Comparison of ENCODE assay signal across 1 cellular context in the genomic region with DNA sequence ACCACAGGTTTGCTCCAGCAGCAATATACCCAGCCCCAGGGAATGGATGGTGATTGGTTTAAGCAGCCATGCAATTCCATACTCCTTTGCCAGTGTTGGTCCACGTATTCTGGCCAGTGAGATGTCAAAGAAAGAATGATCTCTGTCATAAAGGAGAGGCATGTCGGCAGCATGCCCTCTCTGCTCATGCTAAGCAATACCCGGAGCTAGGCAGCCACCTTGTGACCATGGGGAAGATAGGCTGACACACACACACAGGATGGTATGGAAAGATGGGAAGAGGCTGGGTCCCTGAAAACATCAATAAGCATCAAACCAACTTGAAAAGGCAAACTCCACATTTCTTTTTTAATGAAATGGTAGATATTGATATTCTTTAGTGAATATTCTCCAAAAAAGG.
TF ChIP-seq lines count a peak whose summit lies in the region.

No MANE protein-coding gene starts in this region.

TF ChIP-seq in K562, 482 proteins besides CTCF, POLR2A, EP300 and RAD21:
- TF ChIP-seq, protein P1, sequence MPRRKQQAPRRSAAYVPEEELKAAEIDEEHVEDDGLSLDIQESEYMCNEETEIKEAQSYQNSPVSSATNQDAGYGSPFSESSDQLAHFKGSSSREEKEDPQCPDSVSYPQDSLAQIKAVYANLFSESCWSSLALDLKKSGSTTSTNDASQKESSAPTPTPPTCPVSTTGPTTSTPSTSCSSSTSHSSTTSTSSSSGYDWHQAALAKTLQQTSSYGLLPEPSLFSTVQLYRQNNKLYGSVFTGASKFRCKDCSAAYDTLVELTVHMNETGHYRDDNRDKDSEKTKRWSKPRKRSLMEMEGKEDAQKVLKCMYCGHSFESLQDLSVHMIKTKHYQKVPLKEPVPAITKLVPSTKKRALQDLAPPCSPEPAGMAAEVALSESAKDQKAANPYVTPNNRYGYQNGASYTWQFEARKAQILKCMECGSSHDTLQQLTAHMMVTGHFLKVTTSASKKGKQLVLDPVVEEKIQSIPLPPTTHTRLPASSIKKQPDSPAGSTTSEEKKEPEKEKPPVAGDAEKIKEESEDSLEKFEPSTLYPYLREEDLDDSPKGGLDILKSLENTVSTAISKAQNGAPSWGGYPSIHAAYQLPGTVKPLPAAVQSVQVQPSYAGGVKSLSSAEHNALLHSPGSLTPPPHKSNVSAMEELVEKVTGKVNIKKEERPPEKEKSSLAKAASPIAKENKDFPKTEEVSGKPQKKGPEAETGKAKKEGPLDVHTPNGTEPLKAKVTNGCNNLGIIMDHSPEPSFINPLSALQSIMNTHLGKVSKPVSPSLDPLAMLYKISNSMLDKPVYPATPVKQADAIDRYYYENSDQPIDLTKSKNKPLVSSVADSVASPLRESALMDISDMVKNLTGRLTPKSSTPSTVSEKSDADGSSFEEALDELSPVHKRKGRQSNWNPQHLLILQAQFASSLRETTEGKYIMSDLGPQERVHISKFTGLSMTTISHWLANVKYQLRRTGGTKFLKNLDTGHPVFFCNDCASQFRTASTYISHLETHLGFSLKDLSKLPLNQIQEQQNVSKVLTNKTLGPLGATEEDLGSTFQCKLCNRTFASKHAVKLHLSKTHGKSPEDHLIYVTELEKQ (CRISPR knock-in tag; IDR thresholded peaks at IDR 0.05), result no peak
- TF ChIP-seq ZSCAN32 (CRISPR knock-in tag; IDR thresholded peaks at IDR 0.05) (no peak), PHTF2 (CRISPR knock-in tag; IDR thresholded peaks at IDR 0.05) (no peak), EGR1 (conservative IDR thresholded peaks at IDR 0.05) (no peak), NBN (IDR thresholded peaks at IDR 0.05; ENCODE audit: low read depth) (no peak), IFI16 (CRISPR knock-in tag; IDR thresholded peaks at IDR 0.05) (no peak), PHF21A (IDR thresholded peaks at IDR 0.05; ENCODE audit: borderline replicate concordance, low read depth) (no peak), DACH1 (IDR thresholded peaks at IDR 0.05; ENCODE audit: partially characterized antibody) (no peak), SIX5 (IDR thresholded peaks at IDR 0.05; ENCODE audit: borderline replicate concordance in 1 of 2, insufficient read depth in 1 of 2, low read depth in 1 of 2, low read length in 2 of 2) (no peak)
- TF ChIP-seq, protein P2, sequence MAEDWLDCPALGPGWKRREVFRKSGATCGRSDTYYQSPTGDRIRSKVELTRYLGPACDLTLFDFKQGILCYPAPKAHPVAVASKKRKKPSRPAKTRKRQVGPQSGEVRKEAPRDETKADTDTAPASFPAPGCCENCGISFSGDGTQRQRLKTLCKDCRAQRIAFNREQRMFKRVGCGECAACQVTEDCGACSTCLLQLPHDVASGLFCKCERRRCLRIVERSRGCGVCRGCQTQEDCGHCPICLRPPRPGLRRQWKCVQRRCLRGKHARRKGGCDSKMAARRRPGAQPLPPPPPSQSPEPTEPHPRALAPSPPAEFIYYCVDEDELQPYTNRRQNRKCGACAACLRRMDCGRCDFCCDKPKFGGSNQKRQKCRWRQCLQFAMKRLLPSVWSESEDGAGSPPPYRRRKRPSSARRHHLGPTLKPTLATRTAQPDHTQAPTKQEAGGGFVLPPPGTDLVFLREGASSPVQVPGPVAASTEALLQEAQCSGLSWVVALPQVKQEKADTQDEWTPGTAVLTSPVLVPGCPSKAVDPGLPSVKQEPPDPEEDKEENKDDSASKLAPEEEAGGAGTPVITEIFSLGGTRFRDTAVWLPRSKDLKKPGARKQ (CRISPR knock-in tag; IDR thresholded peaks at IDR 0.05), result no peak
- TF ChIP-seq, protein P3, sequence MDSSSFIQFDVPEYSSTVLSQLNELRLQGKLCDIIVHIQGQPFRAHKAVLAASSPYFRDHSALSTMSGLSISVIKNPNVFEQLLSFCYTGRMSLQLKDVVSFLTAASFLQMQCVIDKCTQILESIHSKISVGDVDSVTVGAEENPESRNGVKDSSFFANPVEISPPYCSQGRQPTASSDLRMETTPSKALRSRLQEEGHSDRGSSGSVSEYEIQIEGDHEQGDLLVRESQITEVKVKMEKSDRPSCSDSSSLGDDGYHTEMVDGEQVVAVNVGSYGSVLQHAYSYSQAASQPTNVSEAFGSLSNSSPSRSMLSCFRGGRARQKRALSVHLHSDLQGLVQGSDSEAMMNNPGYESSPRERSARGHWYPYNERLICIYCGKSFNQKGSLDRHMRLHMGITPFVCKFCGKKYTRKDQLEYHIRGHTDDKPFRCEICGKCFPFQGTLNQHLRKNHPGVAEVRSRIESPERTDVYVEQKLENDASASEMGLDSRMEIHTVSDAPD (CRISPR knock-in tag; IDR thresholded peaks at IDR 0.05), result no peak
- TF ChIP-seq, protein P4, sequence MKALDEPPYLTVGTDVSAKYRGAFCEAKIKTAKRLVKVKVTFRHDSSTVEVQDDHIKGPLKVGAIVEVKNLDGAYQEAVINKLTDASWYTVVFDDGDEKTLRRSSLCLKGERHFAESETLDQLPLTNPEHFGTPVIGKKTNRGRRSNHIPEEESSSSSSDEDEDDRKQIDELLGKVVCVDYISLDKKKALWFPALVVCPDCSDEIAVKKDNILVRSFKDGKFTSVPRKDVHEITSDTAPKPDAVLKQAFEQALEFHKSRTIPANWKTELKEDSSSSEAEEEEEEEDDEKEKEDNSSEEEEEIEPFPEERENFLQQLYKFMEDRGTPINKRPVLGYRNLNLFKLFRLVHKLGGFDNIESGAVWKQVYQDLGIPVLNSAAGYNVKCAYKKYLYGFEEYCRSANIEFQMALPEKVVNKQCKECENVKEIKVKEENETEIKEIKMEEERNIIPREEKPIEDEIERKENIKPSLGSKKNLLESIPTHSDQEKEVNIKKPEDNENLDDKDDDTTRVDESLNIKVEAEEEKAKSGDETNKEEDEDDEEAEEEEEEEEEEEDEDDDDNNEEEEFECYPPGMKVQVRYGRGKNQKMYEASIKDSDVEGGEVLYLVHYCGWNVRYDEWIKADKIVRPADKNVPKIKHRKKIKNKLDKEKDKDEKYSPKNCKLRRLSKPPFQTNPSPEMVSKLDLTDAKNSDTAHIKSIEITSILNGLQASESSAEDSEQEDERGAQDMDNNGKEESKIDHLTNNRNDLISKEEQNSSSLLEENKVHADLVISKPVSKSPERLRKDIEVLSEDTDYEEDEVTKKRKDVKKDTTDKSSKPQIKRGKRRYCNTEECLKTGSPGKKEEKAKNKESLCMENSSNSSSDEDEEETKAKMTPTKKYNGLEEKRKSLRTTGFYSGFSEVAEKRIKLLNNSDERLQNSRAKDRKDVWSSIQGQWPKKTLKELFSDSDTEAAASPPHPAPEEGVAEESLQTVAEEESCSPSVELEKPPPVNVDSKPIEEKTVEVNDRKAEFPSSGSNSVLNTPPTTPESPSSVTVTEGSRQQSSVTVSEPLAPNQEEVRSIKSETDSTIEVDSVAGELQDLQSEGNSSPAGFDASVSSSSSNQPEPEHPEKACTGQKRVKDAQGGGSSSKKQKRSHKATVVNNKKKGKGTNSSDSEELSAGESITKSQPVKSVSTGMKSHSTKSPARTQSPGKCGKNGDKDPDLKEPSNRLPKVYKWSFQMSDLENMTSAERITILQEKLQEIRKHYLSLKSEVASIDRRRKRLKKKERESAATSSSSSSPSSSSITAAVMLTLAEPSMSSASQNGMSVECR (CRISPR knock-in tag; IDR thresholded peaks at IDR 0.05), result no peak
